Comparison of ENCODE assay signal across 1 cellular context in genomic region chr2:58973831-58974281, GRCh38.
TF ChIP-seq lines count a peak whose summit lies in the region.

No MANE protein-coding gene starts in this region.

TF ChIP-seq in WTC11, 78 proteins besides CTCF, POLR2A, EP300 and RAD21 (continued from another document):
- TF ChIP-seq ZNF532 (CRISPR knock-in tag; IDR thresholded peaks at IDR 0.05; ENCODE audit: borderline replicate concordance), result no peak
- TF ChIP-seq CBFB (CRISPR knock-in tag; IDR thresholded peaks at IDR 0.05; ENCODE audit: low read depth), result no peak
